In the genomic region with DNA sequence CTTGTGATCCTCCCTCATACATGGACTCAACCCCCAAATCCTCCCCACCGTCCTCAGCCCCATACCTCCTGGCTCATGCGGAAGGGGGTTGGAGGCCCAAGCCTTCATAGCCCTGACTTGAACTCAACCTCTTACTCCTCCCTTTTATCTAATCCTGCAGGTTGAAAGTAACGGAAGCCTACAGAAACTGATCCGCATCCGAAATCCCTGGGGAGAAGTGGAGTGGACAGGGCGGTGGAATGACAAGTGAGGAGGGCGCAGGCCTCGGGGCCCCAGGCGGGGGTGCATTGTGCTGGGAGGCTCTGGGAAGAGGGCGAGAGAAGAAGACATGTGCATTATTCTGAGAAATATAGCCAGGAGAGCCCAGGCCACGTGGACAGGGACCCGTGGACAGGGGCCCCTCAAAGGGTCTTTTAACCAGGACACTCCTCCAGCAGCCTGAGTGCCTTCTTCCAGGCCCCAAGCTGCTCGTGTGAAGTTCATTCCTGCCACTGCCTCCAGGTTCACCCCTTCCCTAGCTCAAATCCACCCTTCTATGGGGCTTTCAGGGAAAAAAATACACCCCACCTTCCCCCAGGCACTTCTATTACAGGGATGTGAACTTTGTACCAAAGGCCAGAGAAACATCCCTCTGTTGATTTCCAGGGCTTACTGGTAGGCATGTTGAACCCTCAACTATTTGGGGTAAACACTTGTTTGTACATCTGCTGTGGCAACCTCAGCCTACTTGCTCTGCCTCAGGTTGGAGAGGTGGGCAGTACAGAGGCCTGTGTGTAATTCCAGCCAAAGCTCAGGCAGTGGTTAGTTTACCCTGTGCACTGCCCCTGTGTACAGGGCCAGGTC, we compare ENCODE assay signal across 25 cellular contexts. TPM values are rescaled to one million over a fixed set of nuclear protein-coding genes. Genes with fewer than 3 reads are reported as not detected.
DNase-seq lines count a peak whose midpoint lies in the region; ATAC-seq, FAIRE-seq and TF ChIP-seq lines count a peak whose summit lies in the region.
"Had no signal": no experiment of that assay in that cellular context is flagged by ENCODE, and none has a peak within 500 bp of the region (broad histone marks: within the 10 kb centered on the region; RNA-seq: fewer than 3 reads in every experiment).

No MANE protein-coding gene starts in this region.

- intact Hi-C loops in K562 (cut with micrococcal nuclease) (no loop called here), spleen (cut with DNase I; ENCODE audit: low total_unique reads) (no loop called here)

- no peaks in the 10 kb centered on the region for H3K9me1 ChIP-seq in K562 (ENCODE audit: control insufficient read depth, insufficient read depth, low read length)

- no peak for TF ChIP-seq CTCF in K562 (IDR thresholded peaks at IDR 0.05 in 2 of 3, conservative IDR thresholded peaks at IDR 0.05 in 1 of 3; ENCODE audit: insufficient read depth in 2 of 3, low read depth in 1 of 3, low read length in 3 of 3)
- TF ChIP-seq CTCF in liver (IDR thresholded peaks at IDR 0.05; ENCODE audit: low read depth, low read length, missing input control), result no peak
- TF ChIP-seq CTCF in spleen (IDR thresholded peaks at IDR 0.05 in 8 of 11, conservative IDR thresholded peaks at IDR 0.05 in 3 of 11), result no peak
- TF ChIP-seq CTCF in WTC11 (IDR thresholded peaks at IDR 0.05), result no peak

- POLR2A ChIA-PET in K562 (lab: Yijun Ruan, JAX) (interaction anchor here (0.6 to 2.1 kb wide), 5 partner anchors 9 to 1057 kb away, joined by 3 to 12 read pairs (median 3); no protein-coding TSS in a partner anchor), WTC11 (lab: Charles Lee) (no interaction called here)

- in situ Hi-C loops in K562 (cut with MboI), result loop anchor here (10.0 kb wide), 1 partner anchor 196 kb away; no protein-coding TSS in a partner anchor

- H3K27ac Mint-ChIP-seq in WTC11, result no peak overlapping the region

- H3K4me1 ChIP-seq in K562 (replicated peaks in 1 of 2; ENCODE audit: control insufficient read depth in 2 of 2, insufficient read depth in 2 of 2, low read length in 2 of 2), result peaks cover 0 to 10% of the 10 kb centered on the region in 2 experiments; a peak in 2 of 5 replicates
- H3K4me1 ChIP-seq in liver (ENCODE audit: control insufficient read depth in 4 of 4, insufficient read depth in 4 of 4, low read length in 3 of 4), result peaks cover 0 to 12% (median 7%) of the 10 kb centered on the region in 4 donors
- peaks cover 7 to 29% (median 21%) of the 10 kb centered on the region in 6 donors for H3K4me1 ChIP-seq in spleen
- H3K4me1 ChIP-seq: BE2C, HAP-1 had no signal

- H3K4me3 ChIP-seq in K562 (no peak overlapping the region), liver (ENCODE audit: low read depth in 1 of 3, low read length in 3 of 3) (no peak overlapping the region), spleen (no peak overlapping the region)
- H3K4me3 ChIP-seq: HAP-1 had no signal

- no peak for TF ChIP-seq RAD21 in K562 (CRISPR knock-in tag; conservative IDR thresholded peaks at IDR 0.05 in 1 of 2, IDR thresholded peaks at IDR 0.05 in 1 of 2)
- peak in 1 of 2 donors; percentile 12 for TF ChIP-seq RAD21 in liver (IDR thresholded peaks at IDR 0.05)

- no peak overlapping the region for H2AFZ ChIP-seq in K562 (ENCODE audit: low read depth, low read length)

- H3K36me3 Mint-ChIP-seq in WTC11, result peaks cover 3% of the 10 kb centered on the region; the same call in 1 of the 2 replicates

- no peak overlapping the region for H3K27ac ChIP-seq in K562 (ENCODE audit: extremely low read depth, low read depth, low read length)
- H3K27ac ChIP-seq in liver (ENCODE audit: low read depth in 1 of 2, low read length in 2 of 2), result no peak overlapping the region
- no peak overlapping the region for H3K27ac ChIP-seq in spleen
- H3K27ac ChIP-seq: 22Rv1 had no signal

- H3K4me3 Mint-ChIP-seq in WTC11, result no peak overlapping the region
- H3K4me3 Mint-ChIP-seq: CD14-positive monocyte, HFFc6 had no signal

- H3K9me3 Mint-ChIP-seq in WTC11, result no peaks in the 10 kb centered on the region
- H3K9me3 Mint-ChIP-seq: CD14-positive monocyte, HFFc6 had no signal

- H3K27me3 ChIP-seq in K562 (ENCODE audit: control insufficient read depth in 2 of 2, insufficient read depth in 2 of 2, low read length in 2 of 2) (no peaks in the 10 kb centered on the region), liver (ENCODE audit: control insufficient read depth in 4 of 4, insufficient read depth in 4 of 4, low read length in 3 of 4) (no peaks in the 10 kb centered on the region), spleen (replicated peaks in 1 of 7) (no peaks in the 10 kb centered on the region)
- H3K27me3 ChIP-seq: BE2C had no signal

- peaks cover 30% of the 10 kb centered on the region for H3K27me3 Mint-ChIP-seq in WTC11 (ENCODE audit: low read depth)

- BruUV-seq in K562 (replicated peaks; lab: Mats Ljungman, UMichigan), result no TSS peak

- H3K36me3 ChIP-seq in K562 (ENCODE audit: control insufficient read depth, insufficient read depth, low read length) (peaks cover 96% of the 10 kb centered on the region), liver (ENCODE audit: control insufficient read depth in 4 of 4, insufficient read depth in 3 of 4, low read depth in 1 of 4, low read length in 3 of 4) (peaks cover 0 to 12% (median 6%) of the 10 kb centered on the region in 4 donors), spleen (peaks cover 0 to 87% (median 63%) of the 10 kb centered on the region in 6 donors)

- TF ChIP-seq POLR2A in K562 (conservative IDR thresholded peaks at IDR 0.05), result no peak
- TF ChIP-seq POLR2A in spleen (IDR thresholded peaks at IDR 0.05), result no peak

- TF ChIP-seq EP300 in K562 (IDR thresholded peaks at IDR 0.05; ENCODE audit: low read length), result no peak

- 84% methylated on average over 13 of the region's 13 CpGs for WGBS in K562 (ENCODE audit: insufficient coverage, low coverage, missing lambda C conversion rate)
- WGBS in liver, result 90% methylated on average over 13 of the region's 13 CpGs
- 85 to 97% (median 95%) methylated on average over 13 of the region's 13 CpGs for WGBS in spleen, 5 donors

- FAIRE-seq in K562 (lab: Jason Lieb, UNC), result no peak
- FAIRE-seq: G401.6 had no signal

- CTCF ChIA-PET in K562 (lab: Yijun Ruan, JAX; ENCODE audit: low intra/inter-chr PET ratio) (interaction anchor here (1.8 to 3.0 kb wide), 2 partner anchors 41 to 53 kb away, joined by 5 to 40 read pairs; no protein-coding TSS in a partner anchor), WTC11 (lab: Charles Lee) (interaction anchor here (2.1 to 3.6 kb wide), 5 partner anchors 19 to 53 kb away, joined by 10 to 34 read pairs (median 25); a partner anchor contains a TSS)

- no peaks in the 10 kb centered on the region for H4K20me1 ChIP-seq in K562 (replicated peaks; ENCODE audit: control insufficient read depth, insufficient read depth, low read length)

- peak; percentile 36 for DNase-seq in NCI-H82 (lab: John Stamatoyannopoulos, UW)
- no peak for DNase-seq in NCI-H82 treated with DMSO at 0.1 percent for 48 hours (lab: John Stamatoyannopoulos, UW; ENCODE audit: unreplicated experiment)
- no peak for DNase-seq in K562 (ENCODE audit: extremely low read depth in 1 of 4, low spot score in 3 of 4)
- DNase-seq in spleen, result peak; percentile 51
- no peak for DNase-seq in DMS153 treated with DMSO at 0.1 percent for 48 hours (lab: John Stamatoyannopoulos, UW; ENCODE audit: unreplicated experiment)
- DNase-seq in WTC11 (ENCODE audit: low spot score), result no peak
- DNase-seq: BE2C; DMS53; GOT3; HFFc6; Karpas-422; NCI-H1105; NCI-H1436 treated with DMSO at 0.1 percent for 48 hours; NCI-H187 treated with DMSO at 0.1 percent for 48 hours; NCI-H524; NCI-H748 treated with DMSO at 0.1 percent for 48 hours; NK-92 treated with Interleukin-12 subunit alpha and Interleukin-12 subunit beta, amount 100 ng/mL, for 24 hours; PC-3; SK-N-SH had no signal

- no peak overlapping the region for H3K4me2 ChIP-seq in K562 (ENCODE audit: insufficient read depth, low read length)
- H3K4me2 ChIP-seq: SK-N-SH had no signal

- H3K79me2 ChIP-seq in K562 (ENCODE audit: control insufficient read depth, insufficient read depth, low read length), result no peaks in the 10 kb centered on the region

- no peak for ATAC-seq in K562
- ATAC-seq in WTC11, result no peak
- no peak for ATAC-seq in HG02678 (IDR thresholded peaks at IDR 0.05; ENCODE audit: unreplicated experiment)
- ATAC-seq: PC-3 had no signal

- H3K9me3 ChIP-seq in K562 (replicated peaks; ENCODE audit: control insufficient read depth, insufficient read depth, low read depth, low read length) (no peaks in the 10 kb centered on the region), liver (ENCODE audit: control insufficient read depth in 4 of 4, low read length in 3 of 4) (no peaks in the 10 kb centered on the region), spleen (no peaks in the 10 kb centered on the region)
- H3K9me3 ChIP-seq: BE2C, HAP-1, SK-N-SH had no signal

- H3K4me1 Mint-ChIP-seq in WTC11, result peaks cover 17% of the 10 kb centered on the region

- H3K9ac ChIP-seq in K562 (ENCODE audit: insufficient read depth in 1 of 2, low read depth in 2 of 2, low read length in 2 of 2) (peak overlapping the region in 1 of 2 experiments; percentile 27; a peak in 1 of 4 replicates), liver (ENCODE audit: low read depth in 1 of 2, low read length in 2 of 2) (no peak overlapping the region)
- H3K9ac ChIP-seq: SK-N-SH had no signal

TF ChIP-seq in liver, 16 proteins besides CTCF, POLR2A, EP300 and RAD21 (continues in another document):
- TF ChIP-seq TAF1 (conservative IDR thresholded peaks at IDR 0.05) (no peak), YY1 (IDR thresholded peaks at IDR 0.05) (no peak)

RNA-seq across cellular contexts. Expression of a gene that starts 38.6 kb away (rescaled TPM):
- total RNA-seq in K562 (2011; cell fraction: chromatin; rRNA removed; ENCODE audit: low replicate concordance), result 180 and 218 TPM in 2 replicates
- total RNA-seq in K562 (2011; cell fraction: nucleolus; rRNA removed), result 119 and 120 TPM in 2 replicates
- 132 and 165 TPM in 2 replicates for total RNA-seq in K562 (2011; cell fraction: nucleoplasm; rRNA removed)
- 116 and 157 TPM in 2 replicates for total RNA-seq in K562 (2014; rRNA removed)
- 80.4 and 84.2 TPM in 2 replicates for total RNA-seq in K562 (2014; rRNA removed; fragmentation: Illumina TruSeq; extraction: Trizol)
- total RNA-seq in K562 (2015; rRNA removed; fragmentation: Illumina TruSeq; extraction: Trizol), result 86.8 and 87.7 TPM in 2 replicates
- total RNA-seq in K562 (2021), result 94.8 and 101 TPM in 2 replicates
- 113 and 120 TPM in 2 replicates for polyA plus RNA-seq in K562 (2011; rRNA removed)
- polyA plus RNA-seq in K562 (2011; cell fraction: cytosol; rRNA removed), result 55.7 and 58.0 TPM in 2 replicates
- polyA plus RNA-seq in K562 (2011; cell fraction: nucleus; rRNA removed), result 254 and 312 TPM in 2 replicates
- 81.1 and 119 TPM in 2 replicates for polyA plus RNA-seq in K562 (2012)
- 92.6 and 102 TPM in 2 replicates for polyA plus RNA-seq in K562 (2014; fragmentation: Illumina TruSeq; extraction: Trizol)
- polyA plus RNA-seq in K562 (2014; fragmentation: Nextera tagmentation; extraction: Ambion mirVana), result 10 to 100 TPM; 24.6 to 28.5 TPM
- 106 and 124 TPM in 2 replicates for polyA plus RNA-seq in K562 (2014; rRNA removed)
- polyA minus RNA-seq in K562 (2011; rRNA and poly(A)+ RNA removed), result 114 and 116 TPM in 2 replicates
- 68.3 and 82.5 TPM in 2 replicates for polyA minus RNA-seq in K562 (2011; cell fraction: cytosol; rRNA and poly(A)+ RNA removed)
- polyA minus RNA-seq in K562 (2011; cell fraction: nucleus; rRNA and poly(A)+ RNA removed), result 63.0 and 87.3 TPM in 2 replicates
- 10 to 100 TPM; 11.2 to 20.7 TPM for total RNA-seq in liver
- 10 to 100 TPM; 11.5 to 19.4 TPM for polyA plus RNA-seq in liver
- total RNA-seq in spleen, result 100 to 1,000 TPM in 1 of 7 donors, 10 to 100 TPM in 6; 48.8 to 106 (median 88.8) TPM
- polyA plus RNA-seq in spleen, result 10 to 100 TPM; 20.5 to 50.7 (median 35.7) TPM
- total RNA-seq in WTC11 (2021), result 21.3 to 24.6 TPM (median 24.2 TPM) in 3 replicates

Comparison
In these comparisons a context has a peak if more than half of its experiments do, and no peak if none do; other contexts are left out.
1. DNase-seq: peak in NCI-H82 (single experiment) and spleen (single experiment); none in NCI-H82 treated with DMSO at 0.1 percent for 48 hours (single experiment), K562 (0 of 4), DMS153 treated with DMSO at 0.1 percent for 48 hours (single experiment) and WTC11 (single experiment).